Comparison of ENCODE assay signal across 13 cellular contexts in genomic region chr10:91051834-91052233, GRCh38.
DNase-seq lines count a peak whose midpoint lies in the region; ATAC-seq and TF ChIP-seq lines count a peak whose summit lies in the region.
"Had no signal": no experiment of that assay in that cellular context is flagged by ENCODE, and none has a peak within 500 bp of the region (broad histone marks: within the 10 kb centered on the region; RNA-seq: fewer than 3 reads in every experiment).

No MANE protein-coding gene starts in this region.

- 56 to 59% methylated on average over 3 of the region's 3 CpGs for WGBS in testis, 2 donors

- intact Hi-C loops in testis (cut with DNase I; ENCODE audit: low total_unique reads), result no loop called here

- H3K9me3 ChIP-seq in testis, result no peaks in the 10 kb centered on the region

- TF ChIP-seq CTCF in testis (IDR thresholded peaks at IDR 0.05), result no peak

- peaks cover 15% of the 10 kb centered on the region for H3K4me1 ChIP-seq in testis

- H3K36me3 ChIP-seq in testis (ENCODE audit: low read depth, missing control alignments), result no peaks in the 10 kb centered on the region

- DNase-seq in NCI-H1694 treated with DMSO at 0.1 percent for 48 hours (lab: John Stamatoyannopoulos, UW) (peak; percentile 92), caudate nucleus (lab: John Stamatoyannopoulos, UW) (peak in 34 of 61 donors; percentile 5 to 75 (median 19)), hippocampal formation (lab: John Stamatoyannopoulos, UW) (peak; percentile 12 to 56), testis (peak; percentile 70), kidney glomerular epithelial cell (lab: John Stamatoyannopoulos, UW) (no peak)
- DNase-seq: CD8-positive, alpha-beta T cell; GF-D8; naive B cell; NCI-H524; stimulated activated naive CD8-positive, alpha-beta T cell treated with anti-CD3 and anti-CD28 coated beads, Interleukin-15, amount 100 ng/mL, for 72 hours; T-helper 1 cell had no signal

- no peak for ATAC-seq in HG03457 (IDR thresholded peaks at IDR 0.05; ENCODE audit: unreplicated experiment)
- no peak for ATAC-seq in GM21529 (IDR thresholded peaks at IDR 0.05; ENCODE audit: unreplicated experiment)
- ATAC-seq: CD8-positive, alpha-beta T cell; stimulated activated naive CD8-positive, alpha-beta T cell treated with anti-CD3 and anti-CD28 coated beads, Interleukin-15, amount 100 ng/mL, for 72 hours had no signal

- no peak for TF ChIP-seq POLR2A in testis (IDR thresholded peaks at IDR 0.05)

- H3K27me3 ChIP-seq in testis, result no peaks in the 10 kb centered on the region

- H3K4me3 ChIP-seq in testis, result no peak overlapping the region

- H3K27ac ChIP-seq in caudate nucleus (ENCODE audit: low read depth, low read length), result peak overlapping the region; percentile 60
- no peak overlapping the region for H3K27ac ChIP-seq in testis
